ENCODE assay signal across 11 cellular contexts in genomic region chr13:46119883-46120614, GRCh38. TPM values are rescaled to one million over a fixed set of nuclear protein-coding genes. Genes with fewer than 3 reads are reported as not detected.
DNase-seq lines count a peak whose midpoint lies in the region; ATAC-seq and TF ChIP-seq lines count a peak whose summit lies in the region.
"Had no signal": no experiment of that assay in that cellular context is flagged by ENCODE, and none has a peak within 500 bp of the region (broad histone marks: within the 10 kb centered on the region; RNA-seq: fewer than 3 reads in every experiment).

No MANE protein-coding gene starts in this region.

- ATAC-seq in lower lobe of right lung (peak; percentile 86 to 88), GM21526 (IDR thresholded peaks at IDR 0.05; ENCODE audit: low FRiP score, unreplicated experiment) (no peak)

- H3K27me3 ChIP-seq in lower lobe of right lung (ENCODE audit: low read depth) = no peaks in the 10 kb centered on the region
- H3K27me3 ChIP-seq: spleen had no signal

- H3K4me3 ChIP-seq in astrocyte of the cerebellum (ENCODE audit: low read depth, low read length) (no peak overlapping the region), lower lobe of right lung (no peak overlapping the region)
- H3K4me3 ChIP-seq: spleen, thoracic aorta had no signal

- no peak overlapping the region for H3K27ac ChIP-seq in lower lobe of right lung
- H3K27ac ChIP-seq: spleen, thoracic aorta had no signal

- DNase-seq in DMS53 (lab: John Stamatoyannopoulos, UW) (peak; percentile 65), KBM-7 (peak; percentile 41), astrocyte of the cerebellum (ENCODE audit: low read depth) (peak; percentile 45), lower lobe of right lung (no peak), dedifferentiated amniotic fluid mesenchymal stem cell (ENCODE audit: extremely low spot score) (no peak), globus pallidus (ENCODE audit: low spot score) (no peak), NCI-H1694 (lab: John Stamatoyannopoulos, UW) (no peak)
- DNase-seq: activated naive CD8-positive, alpha-beta T cell treated with anti-CD3 and anti-CD28 coated beads, Interleukin-2, amount 10 ng/mL, durations not matched to agents 7 days and 5 days; spleen had no signal

- H3K9me3 ChIP-seq in lower lobe of right lung = no peaks in the 10 kb centered on the region
- H3K9me3 ChIP-seq: spleen, thoracic aorta had no signal

- H3K4me1 ChIP-seq in lower lobe of right lung = peaks cover 19% of the 10 kb centered on the region

- no peaks in the 10 kb centered on the region for H3K36me3 ChIP-seq in lower lobe of right lung
- H3K36me3 ChIP-seq: spleen, thoracic aorta had no signal

- in situ Hi-C loops in KBM-7 (cut with MboI; ENCODE audit: low pct_unique_long_range_greater_than_20kb, low sequenced_read_pairs) (no loop called here), astrocyte of the cerebellum (cut with HindIII; ENCODE audit: low sequenced_read_pairs) (no loop called here)

- TF ChIP-seq CTCF in astrocyte of the cerebellum (IDR thresholded peaks at IDR 0.05; ENCODE audit: low read depth, low read length, missing control alignments) (no peak), lower lobe of right lung (IDR thresholded peaks at IDR 0.05) (no peak)

- intact Hi-C loops in lower lobe of right lung (cut with DNase I) = no loop called here

RNA-seq across cellular contexts. Expression of gene CPB2, which starts 15.2 kb away (rescaled TPM):
- total RNA-seq in lower lobe of right lung = 33.5 TPM
- total RNA-seq: activated naive CD8-positive, alpha-beta T cell treated with anti-CD3 and anti-CD28 coated beads, Interleukin-2, amount 10 ng/mL, durations not matched to agents 7 days and 5 days; spleen; thoracic aorta had no signal

Comparison
In these comparisons a context has a peak if more than half of its experiments do, and no peak if none do; other contexts are left out.
1. DNase-seq: peak in DMS53 (single experiment), KBM-7 (single experiment) and astrocyte of the cerebellum (single experiment); none in lower lobe of right lung (single experiment), dedifferentiated amniotic fluid mesenchymal stem cell (single experiment), globus pallidus (single experiment) and NCI-H1694 (single experiment).